In genomic region chr11:63919267-63920125, GRCh38 we compare ENCODE assay signal across 11 cellular contexts. TPM values are rescaled to one million over a fixed set of nuclear protein-coding genes. Genes with fewer than 3 reads are reported as not detected.
DNase-seq lines count a peak whose midpoint lies in the region; ATAC-seq, FAIRE-seq and TF ChIP-seq lines count a peak whose summit lies in the region.
"Had no signal": no experiment of that assay in that cellular context is flagged by ENCODE, and none has a peak within 500 bp of the region (broad histone marks: within the 10 kb centered on the region; RNA-seq: fewer than 3 reads in every experiment).

No MANE protein-coding gene starts in this region.

- intact Hi-C loops in upper lobe of right lung (cut with DNase I) (no loop called here), adrenal gland (cut with DNase I) (no loop called here)

- peaks cover 44% of the 10 kb centered on the region for H3K4me1 ChIP-seq in upper lobe of right lung
- peaks cover 20 to 45% of the 10 kb centered on the region in 2 donors for H3K4me1 ChIP-seq in adrenal gland (replicated peaks in 1 of 2)

- no peak for ATAC-seq in upper lobe of right lung

- FAIRE-seq in bronchial epithelial cell (lab: Jason Lieb, UNC) (no peak), GM12891 (lab: Jason Lieb, UNC) (no peak)
- FAIRE-seq: endometrium had no signal

- no peaks in the 10 kb centered on the region for H3K27me3 ChIP-seq in bronchial epithelial cell (ENCODE audit: control insufficient read depth, insufficient read depth, low read length)
- no peaks in the 10 kb centered on the region for H3K27me3 ChIP-seq in upper lobe of right lung
- no peaks in the 10 kb centered on the region for H3K27me3 ChIP-seq in adrenal gland

- TF ChIP-seq CTCF in bronchial epithelial cell (IDR thresholded peaks at IDR 0.05; ENCODE audit: insufficient read depth, low read length, severe bottlenecking): no peak
- no peak for TF ChIP-seq CTCF in upper lobe of right lung (IDR thresholded peaks at IDR 0.05)
- no peak for TF ChIP-seq CTCF in adrenal gland (IDR thresholded peaks at IDR 0.05)

- H3K4me3 ChIP-seq in bronchial epithelial cell (ENCODE audit: low read depth, low read length) (peak overlapping the region; percentile 21), upper lobe of right lung (peak overlapping the region; percentile 23), adrenal gland (peak overlapping the region in 1 of 4 donors; percentile 1)

- peak overlapping the region; percentile 13 for H3K27ac ChIP-seq in upper lobe of right lung
- H3K27ac ChIP-seq in adrenal gland: peak overlapping the region in 2 of 5 donors; percentile 61 to 81
- H3K27ac ChIP-seq: KMS-11 had no signal

- no peaks in the 10 kb centered on the region for H3K9me3 ChIP-seq in upper lobe of right lung
- no peaks in the 10 kb centered on the region for H3K9me3 ChIP-seq in adrenal gland (replicated peaks in 1 of 3)

- 31 to 52% (median 40%) methylated on average over 5 to 41 of the region's 41 CpGs for WGBS in adrenal gland, 4 donors

- DNase-seq in NCI-H2227 (lab: John Stamatoyannopoulos, UW; ENCODE audit: unreplicated experiment) (peak; percentile 40), NCI-H2227 treated with DMSO at 0.1 percent for 48 hours (lab: John Stamatoyannopoulos, UW) (no peak), bronchial epithelial cell (ENCODE audit: low read depth) (no peak), medulla oblongata (ENCODE audit: extremely low spot score) (peak; percentile 55), upper lobe of right lung (no peak), erythroblast (lab: John Stamatoyannopoulos, UW) (no peak), adrenal gland (no peak), GM12891 (ENCODE audit: insufficient read length, low spot score) (no peak)
- DNase-seq: 8988T had no signal

- H3K36me3 ChIP-seq in bronchial epithelial cell (ENCODE audit: control insufficient read depth, insufficient read depth, low read length): no peaks in the 10 kb centered on the region
- no peaks in the 10 kb centered on the region for H3K36me3 ChIP-seq in upper lobe of right lung
- no peaks in the 10 kb centered on the region for H3K36me3 ChIP-seq in adrenal gland (replicated peaks in 1 of 2)

- TF ChIP-seq POLR2A in erythroblast (IDR thresholded peaks at IDR 0.05; ENCODE audit: low read length) (no peak), adrenal gland (IDR thresholded peaks at IDR 0.05) (no peak), GM12891 (IDR thresholded peaks at IDR 0.05; ENCODE audit: low read depth, low read length) (no peak)

TF ChIP-seq in GM12891, 5 proteins besides CTCF, POLR2A, EP300 and RAD21:
- TF ChIP-seq SPI1 (IDR thresholded peaks at IDR 0.05; ENCODE audit: low read depth, low read length): no peak
- no peak for TF ChIP-seq POU2F2 (IDR thresholded peaks at IDR 0.05; ENCODE audit: low read depth, low read length)
- TF ChIP-seq TAF1 (IDR thresholded peaks at IDR 0.05; ENCODE audit: low read depth, low read length): no peak
- no peak for TF ChIP-seq PAX5 (IDR thresholded peaks at IDR 0.05; ENCODE audit: insufficient read depth, low read length, severe bottlenecking)
- TF ChIP-seq POLR2AphosphoS5 (IDR thresholded peaks at IDR 0.05; ENCODE audit: low read depth, low read length): no peak

RNA-seq across cellular contexts. Expression of gene RCOR2, which starts 2.5 kb away (rescaled TPM):
- 1.2 and 2.4 TPM in 2 replicates for total RNA-seq in bronchial epithelial cell
- total RNA-seq in upper lobe of right lung: 0.69 TPM
- 1 to 10 TPM in 5 of 8 donors, under 1 TPM in 1, not detected in 2; 0.52 to 1.8 (median 1.2) TPM for total RNA-seq in adrenal gland
- 1 to 10 TPM in 1 of 3 donors, under 1 TPM in 2; 0.33 to 4.5 (median 0.64) TPM for polyA plus RNA-seq in adrenal gland
- polyA plus RNA-seq in GM12891 (2012; ENCODE audit: low read depth, missing spikeins): 0.30 TPM

RNA-seq across cellular contexts. Expression of gene NAA40, which starts 19.3 kb away (rescaled TPM):
- 4.5 and 7.4 TPM in 2 replicates for total RNA-seq in bronchial epithelial cell
- 15.7 TPM for total RNA-seq in upper lobe of right lung
- total RNA-seq in adrenal gland: 10 to 100 TPM; 11.6 to 61.3 (median 20.0) TPM
- polyA plus RNA-seq in adrenal gland: 10 to 100 TPM; 13.0 to 37.0 (median 29.7) TPM
- 12.6 TPM for polyA plus RNA-seq in GM12891 (2012; ENCODE audit: low read depth, missing spikeins)

RNA-seq across cellular contexts. Expression of gene COX8A, which starts 54.9 kb away (rescaled TPM):
- 266 and 382 TPM in 2 replicates for total RNA-seq in bronchial epithelial cell
- 199 TPM for total RNA-seq in upper lobe of right lung
- total RNA-seq in adrenal gland: 100 to 1,000 TPM; 390 to 690 (median 426) TPM
- 100 to 1,000 TPM; 279 to 810 (median 358) TPM for polyA plus RNA-seq in adrenal gland
- 751 TPM for polyA plus RNA-seq in GM12891 (2012; ENCODE audit: low read depth, missing spikeins)

Comparison
In these comparisons a context has a peak if more than half of its experiments do, and no peak if none do; other contexts are left out.
1. DNase-seq: peak in NCI-H2227 (single experiment) and medulla oblongata (single experiment); none in NCI-H2227 treated with DMSO at 0.1 percent for 48 hours (single experiment), bronchial epithelial cell (single experiment), upper lobe of right lung (single experiment), erythroblast (0 of 2), adrenal gland (0 of 7) and GM12891 (single experiment).